Comparison of ENCODE assay signal across 32 cellular contexts in genomic region chr20:13425401-13425800, GRCh38.
"Had no signal": no experiment of that assay in that cellular context is flagged by ENCODE, and none has a peak within 500 bp of the region (broad histone marks: within the 10 kb centered on the region; RNA-seq: fewer than 3 reads in every experiment).

No MANE protein-coding gene starts in this region.

- ATAC-seq: activated CD8-positive, alpha-beta T cell treated with anti-CD3 and anti-CD28 coated beads, Interleukin-2, amount 10 ng/mL, durations not matched to agents 7 days and 5 days; PC-3 had no signal

- H3K4me3 Mint-ChIP-seq: activated CD4-positive, alpha-beta T cell treated with anti-CD3 and anti-CD28 coated beads, Interleukin-2, amount 10 ng/mL, durations not matched to agents 24 days and 14 days; activated CD8-positive, alpha-beta T cell treated with anti-CD3 and anti-CD28 coated beads, Interleukin-2, amount 10 ng/mL, durations not matched to agents 7 days and 5 days; activated naive CD4-positive, alpha-beta T cell treated with anti-CD3 and anti-CD28 coated beads, Interleukin-2, amount 50 U/mL, for 24 hours; activated naive CD8-positive, alpha-beta T cell treated with anti-CD3 and anti-CD28 coated beads, Interleukin-2, amount 10 ng/mL, durations not matched to agents 7 days and 5 days; activated T-cell treated with anti-CD3 and anti-CD28 coated beads, Interleukin-2, amount 50 U/mL, for 24 hours; central memory CD8-positive, alpha-beta T cell; T-helper 1 cell treated with Interleukin-12 subunit alpha and Interleukin-12 subunit beta and Interleukin-4 antibody, amounts not matched to agents 30 μg/mL and 1 μg/mL, for 36 hours; T-helper 2 cell treated with Interferon-gamma antibody and Interleukin-4, amounts not matched to agents 5 μg/mL and 100 μg/mL, for 36 hours had no signal

- H3K4me1 Mint-ChIP-seq: activated naive CD4-positive, alpha-beta T cell treated with anti-CD3 and anti-CD28 coated beads, Interleukin-2, amount 50 U/mL, for 24 hours; central memory CD8-positive, alpha-beta T cell had no signal

- H3K4me3 ChIP-seq: ascending aorta, cardiac muscle cell, Peyer's patch, SJSA1 had no signal

- H3K4me2 ChIP-seq: KMS-11, SK-N-SH had no signal

- H3K27ac Mint-ChIP-seq: activated CD4-positive, alpha-beta T cell treated with anti-CD3 and anti-CD28 coated beads, Interleukin-2, amount 10 ng/mL, durations not matched to agents 24 days and 14 days; activated CD8-positive, alpha-beta T cell treated with anti-CD3 and anti-CD28 coated beads, Interleukin-2, amount 10 ng/mL, durations not matched to agents 7 days and 5 days; activated naive CD4-positive, alpha-beta T cell treated with anti-CD3 and anti-CD28 coated beads, Interleukin-2, amount 50 U/mL, for 24 hours; activated naive CD8-positive, alpha-beta T cell treated with anti-CD3 and anti-CD28 coated beads, Interleukin-2, amount 10 ng/mL, durations not matched to agents 7 days and 5 days; activated T-cell treated with anti-CD3 and anti-CD28 coated beads, Interleukin-2, amount 50 U/mL, for 24 hours; activated T-helper 2 cell treated with anti-CD3 and anti-CD28 coated beads, Interferon-gamma antibody, Interleukin-2, Interleukin-4, amounts not matched to agents 10 μg/mL and 5 μg/mL and 100 μg/mL, durations not matched to agents 14 hours and 24 hours and 36 hours; T-helper 1 cell treated with Interleukin-12 subunit alpha and Interleukin-12 subunit beta and Interleukin-4 antibody, amounts not matched to agents 30 μg/mL and 1 μg/mL, for 36 hours; T-helper 2 cell treated with Interferon-gamma antibody and Interleukin-4, amounts not matched to agents 5 μg/mL and 100 μg/mL, for 36 hours had no signal

- H3K27ac ChIP-seq: ascending aorta, cardiac muscle cell, KMS-11, Peyer's patch, SJSA1 had no signal

- H3K9me2 ChIP-seq: SK-N-SH had no signal

- H3K9me3 Mint-ChIP-seq: activated naive CD4-positive, alpha-beta T cell treated with anti-CD3 and anti-CD28 coated beads, Interleukin-2, amount 50 U/mL, for 24 hours; activated T-cell treated with anti-CD3 and anti-CD28 coated beads, Interleukin-2, amount 50 U/mL, for 24 hours; central memory CD8-positive, alpha-beta T cell had no signal

- DNase-seq: activated CD4-positive, alpha-beta T cell treated with anti-CD3 and anti-CD28 coated beads, Interleukin-2, amount 10 ng/mL, durations not matched to agents 24 days and 14 days; activated CD4-positive, alpha-beta T cell treated with anti-CD3 and anti-CD28 coated beads, Interleukin-2, amount 50 U/mL, for 48 hours; activated CD8-positive, alpha-beta T cell treated with anti-CD3 and anti-CD28 coated beads, Interleukin-2, amount 10 ng/mL, durations not matched to agents 7 days and 5 days; activated gamma-delta T cell; activated naive CD4-positive, alpha-beta T cell treated with Interleukin-2 at 50 U/mL for 16 hours; activated naive CD8-positive, alpha-beta T cell treated with anti-CD3 and anti-CD28 coated beads, Interleukin-2, amount 10 ng/mL, durations not matched to agents 7 days and 5 days; activated T-cell treated with anti-CD3 and anti-CD28 coated beads, Interleukin-2, amount 50 U/mL, for 24 hours; amygdala; MM.1S; MV-4-11; NCI-H1092; NCI-H1436 treated with DMSO at 0.1 percent for 48 hours; NCI-H1694 treated with DMSO at 0.1 percent for 48 hours; NCI-H2029; NCI-H510A; NCI-H526; NCI-H748 treated with DMSO at 0.1 percent for 48 hours; NK-92 treated with Interleukin-12 subunit alpha and Interleukin-12 subunit beta, amount 100 ng/mL, for 24 hours; PC-3; Peyer's patch; RPMI8226; SHP77 treated with DMSO at 0.1 percent for 48 hours; SK-N-SH had no signal

- H3K27me3 Mint-ChIP-seq: activated CD4-positive, alpha-beta T cell treated with anti-CD3 and anti-CD28 coated beads, Interleukin-2, amount 10 ng/mL, durations not matched to agents 24 days and 14 days; activated naive CD4-positive, alpha-beta T cell treated with anti-CD3 and anti-CD28 coated beads, Interleukin-2, amount 50 U/mL, for 24 hours; activated naive CD8-positive, alpha-beta T cell treated with anti-CD3 and anti-CD28 coated beads, Interleukin-2, amount 10 ng/mL, durations not matched to agents 7 days and 5 days; activated T-cell treated with anti-CD3 and anti-CD28 coated beads, Interleukin-2, amount 50 U/mL, for 24 hours; central memory CD8-positive, alpha-beta T cell had no signal

- H3K27me3 ChIP-seq: ascending aorta, cardiac muscle cell, Peyer's patch, SJSA1 had no signal

- H3K4me1 ChIP-seq: ascending aorta, Peyer's patch, SJSA1 had no signal

- H3K36me3 ChIP-seq: cardiac muscle cell, Peyer's patch, SJSA1 had no signal
